16 cellular contexts compared by ENCODE assay signal in the genomic region with DNA sequence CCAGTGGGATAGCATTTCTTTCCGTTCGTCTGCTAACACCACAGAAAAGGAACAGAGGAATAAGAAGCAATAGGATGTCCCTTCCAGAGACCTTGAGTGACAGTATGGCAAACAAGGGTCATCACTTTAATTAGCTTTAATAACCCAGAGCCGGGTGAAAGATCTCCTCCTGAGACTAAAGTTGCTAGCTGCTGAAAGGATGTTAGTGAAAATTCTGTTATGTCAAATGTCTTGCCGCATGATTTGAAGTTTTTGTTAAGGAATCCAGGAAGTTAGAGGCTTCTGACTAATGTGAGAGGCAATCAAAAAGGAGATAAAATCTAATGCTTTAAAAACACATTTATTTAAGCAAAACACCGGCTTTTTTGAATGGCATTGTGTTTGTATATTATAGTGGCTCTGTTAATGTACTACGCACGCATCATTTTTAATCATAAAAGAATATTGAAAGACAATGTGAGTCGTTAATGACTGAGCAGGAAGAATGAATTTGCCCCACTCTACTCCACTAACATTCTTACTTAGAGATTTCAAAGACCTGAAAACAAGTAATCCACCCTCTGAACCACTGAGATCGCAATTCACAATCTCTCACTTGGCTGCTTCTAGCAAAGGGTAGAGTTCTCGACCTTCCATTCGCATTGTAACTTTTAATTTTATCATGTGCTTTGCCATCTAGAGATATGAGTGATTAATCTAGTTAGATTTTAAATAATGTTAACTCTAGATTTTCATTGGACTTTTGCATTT.
"Had no signal": no experiment of that assay in that cellular context is flagged by ENCODE, and none has a peak within 500 bp of the region (broad histone marks: within the 10 kb centered on the region; RNA-seq: fewer than 3 reads in every experiment).

No MANE protein-coding gene starts in this region.

- H3K27ac ChIP-seq: ascending aorta, left lung, SK-N-MC, upper lobe of right lung, WERI-Rb-1 had no signal

- ATAC-seq: activated CD8-positive, alpha-beta T cell treated with anti-CD3 and anti-CD28 coated beads for 36 hours; effector memory CD8-positive, alpha-beta T cell; left lung; T-cell; upper lobe of right lung had no signal

- H3K4me1 ChIP-seq: ascending aorta, left lung, upper lobe of right lung had no signal

- H3K36me3 ChIP-seq: ascending aorta, left lung, upper lobe of right lung, WERI-Rb-1 had no signal

- H3K27ac Mint-ChIP-seq: activated CD8-positive, alpha-beta T cell treated with anti-CD3 and anti-CD28 coated beads for 36 hours; activated naive CD8-positive, alpha-beta T cell treated with anti-CD3 and anti-CD28 coated beads, Interleukin-2, amount 10 ng/mL, durations not matched to agents 7 days and 5 days; effector memory CD8-positive, alpha-beta T cell; stimulated activated naive CD8-positive, alpha-beta T cell treated with anti-CD3 and anti-CD28 coated beads, Interleukin-15, Interleukin-2, amounts not matched to agents 100 ng/mL and 50 ng/mL, for 24 hours; T-cell had no signal

- H3K27me3 ChIP-seq: ascending aorta, left lung, upper lobe of right lung had no signal

- H3K9me3 Mint-ChIP-seq: activated naive CD8-positive, alpha-beta T cell treated with anti-CD3 and anti-CD28 coated beads, Interleukin-2, amount 10 ng/mL, durations not matched to agents 7 days and 5 days had no signal

- H3K4me3 ChIP-seq: ascending aorta, left lung, SK-N-MC, upper lobe of right lung had no signal

- H3K4me1 Mint-ChIP-seq: activated naive CD8-positive, alpha-beta T cell treated with anti-CD3 and anti-CD28 coated beads, Interleukin-2, amount 10 ng/mL, durations not matched to agents 7 days and 5 days; T-cell had no signal

- H3K9me3 ChIP-seq: ascending aorta, left lung, upper lobe of right lung had no signal

- H3K36me3 Mint-ChIP-seq: activated naive CD8-positive, alpha-beta T cell treated with anti-CD3 and anti-CD28 coated beads, Interleukin-2, amount 10 ng/mL, durations not matched to agents 7 days and 5 days; T-cell had no signal

- DNase-seq: activated CD4-positive, alpha-beta T cell treated with anti-CD3 and anti-CD28 coated beads for 4 hours; activated CD8-positive, alpha-beta memory T cell treated with anti-CD3 and anti-CD28 coated beads, Interleukin-2, amount 50 U/mL, for 4 hours; activated CD8-positive, alpha-beta T cell treated with anti-CD3 and anti-CD28 coated beads for 36 hours; activated naive CD8-positive, alpha-beta T cell treated with anti-CD3 and anti-CD28 coated beads, Interleukin-2, amount 10 ng/mL, durations not matched to agents 7 days and 5 days; effector memory CD8-positive, alpha-beta T cell; erythroblast; left lung; occipital lobe; stimulated activated CD4-positive, alpha-beta T cell treated with anti-CD3 and anti-CD28 coated beads, Interleukin-15, amount 100 ng/mL, for 24 hours; stimulated activated CD4-positive, alpha-beta T cell treated with anti-CD3 and anti-CD28 coated beads, Interleukin-4, amount 100 ng/mL, for 24 hours; T-cell; upper lobe of right lung; WERI-Rb-1 had no signal

- H3K27me3 Mint-ChIP-seq: activated CD8-positive, alpha-beta T cell treated with anti-CD3 and anti-CD28 coated beads for 36 hours; activated naive CD8-positive, alpha-beta T cell treated with anti-CD3 and anti-CD28 coated beads, Interleukin-2, amount 10 ng/mL, durations not matched to agents 7 days and 5 days; effector memory CD8-positive, alpha-beta T cell; stimulated activated naive CD8-positive, alpha-beta T cell treated with anti-CD3 and anti-CD28 coated beads, Interleukin-15, Interleukin-2, amounts not matched to agents 100 ng/mL and 50 ng/mL, for 24 hours; T-cell had no signal

- H3K4me3 Mint-ChIP-seq: activated CD8-positive, alpha-beta T cell treated with anti-CD3 and anti-CD28 coated beads for 36 hours; activated naive CD8-positive, alpha-beta T cell treated with anti-CD3 and anti-CD28 coated beads, Interleukin-2, amount 10 ng/mL, durations not matched to agents 7 days and 5 days; effector memory CD8-positive, alpha-beta T cell; stimulated activated naive CD8-positive, alpha-beta T cell treated with anti-CD3 and anti-CD28 coated beads, Interleukin-15, Interleukin-2, amounts not matched to agents 100 ng/mL and 50 ng/mL, for 24 hours; T-cell had no signal
